Comparison of ENCODE assay signal across 35 cellular contexts in genomic region chr4:44545781-44546180, GRCh38.
"Had no signal": no experiment of that assay in that cellular context is flagged by ENCODE, and none has a peak within 500 bp of the region (broad histone marks: within the 10 kb centered on the region; RNA-seq: fewer than 3 reads in every experiment).

No MANE protein-coding gene starts in this region.

- DNase-seq: Kasumi-1, MG63, MM.1S, MV-4-11, NCI-H1048, NCI-H1092, NCI-H1092 treated with DMSO at 0.1 percent for 48 hours, NCI-H1105, NCI-H1105 treated with DMSO at 0.1 percent for 48 hours, NCI-H1417, NCI-H1417 treated with DMSO at 0.1 percent for 48 hours, NCI-H1436, NCI-H146, NCI-H1694, NCI-H1694 treated with DMSO at 0.1 percent for 48 hours, NCI-H187, NCI-H187 treated with DMSO at 0.1 percent for 48 hours, NCI-H1930, NCI-H2029, NCI-H2029 treated with DMSO at 0.1 percent for 48 hours, NCI-H2081, NCI-H2081 treated with DMSO at 0.1 percent for 48 hours, NCI-H2107, NCI-H2171, NCI-H2171 treated with DMSO at 0.1 percent for 48 hours, NCI-H2227 treated with DMSO at 0.1 percent for 48 hours, NCI-H226, NCI-H345, NCI-H446, NCI-H446 treated with DMSO at 0.1 percent for 48 hours, NCI-H510A, NCI-H510A treated with DMSO at 0.1 percent for 48 hours, NCI-H524, NCI-H524 treated with DMSO at 0.1 percent for 48 hours, NCI-H526 had no signal

- H3K9me3 ChIP-seq: MG63 had no signal

- H3K4me3 ChIP-seq: MG63 had no signal

- H3K27me3 ChIP-seq: MG63 had no signal

- H3K36me3 ChIP-seq: MG63 had no signal
